23 cellular contexts compared by ENCODE assay signal in genomic region chr1:232044728-232045127, GRCh38.
DNase-seq lines count a peak whose midpoint lies in the region; ATAC-seq and TF ChIP-seq lines count a peak whose summit lies in the region.
"Had no signal": no experiment of that assay in that cellular context is flagged by ENCODE, and none has a peak within 500 bp of the region (broad histone marks: within the 10 kb centered on the region; RNA-seq: fewer than 3 reads in every experiment).

No MANE protein-coding gene starts in this region.

- H3K9me2 ChIP-seq in GM23338 (ENCODE audit: insufficient read depth): peaks cover 11% of the 10 kb centered on the region

- H2BK12ac ChIP-seq in neuronal stem cell (ENCODE audit: low read length): no peak overlapping the region

- no peaks in the 10 kb centered on the region for H3K36me3 ChIP-seq in GM23338 (ENCODE audit: insufficient read depth)
- H3K36me3 ChIP-seq in neuronal stem cell (replicated peaks in 1 of 2; ENCODE audit: control insufficient read depth in 2 of 2, insufficient read depth in 2 of 2, low read length in 2 of 2): no peaks in the 10 kb centered on the region
- H3K36me3 ChIP-seq: BE2C; BLaER1 treated with 17β-estradiol and CSF1 and Interleukin-3, amounts not matched to agents 10 nM and 100 nM had no signal

- no peak overlapping the region for H3K4ac ChIP-seq in neuronal stem cell (ENCODE audit: low read length)

- peaks cover 26% of the 10 kb centered on the region for H3K4me1 ChIP-seq in GM23338 (ENCODE audit: insufficient read depth)
- peaks cover 5 to 13% of the 10 kb centered on the region in 2 donors for H3K4me1 ChIP-seq in neuronal stem cell (ENCODE audit: control insufficient read depth in 2 of 2, insufficient read depth in 1 of 2, low read depth in 1 of 2, low read length in 2 of 2)
- H3K4me1 ChIP-seq: A549; BE2C; BLaER1 treated with 17β-estradiol and CSF1 and Interleukin-3, amounts not matched to agents 10 nM and 100 nM had no signal

- H3K18ac ChIP-seq in neuronal stem cell (ENCODE audit: low read length): peak overlapping the region; percentile 31

- H2BK5ac ChIP-seq in neuronal stem cell (ENCODE audit: low read length): no peak overlapping the region

- no peaks in the 10 kb centered on the region for H3K79me2 ChIP-seq in GM23338 (replicated peaks; ENCODE audit: insufficient read depth)

- H3K23ac ChIP-seq in neuronal stem cell (ENCODE audit: low read depth, low read length, poor library complexity): no peak overlapping the region

- H3K4me3 Mint-ChIP-seq in GM23338 (no peak overlapping the region), WTC11 (peak overlapping the region; percentile 4; the same call in 1 of the 2 replicates), glutamatergic neuron (ENCODE audit: unreplicated experiment) (peak overlapping the region; percentile 7)
- H3K4me3 Mint-ChIP-seq: CD14-positive monocyte; CD4-positive, alpha-beta T cell; CD8-positive, alpha-beta memory T cell had no signal

- no peaks in the 10 kb centered on the region for H3K9me3 ChIP-seq in neuronal stem cell (replicated peaks in 1 of 2; ENCODE audit: control insufficient read depth in 2 of 2, insufficient read depth in 1 of 2, low read depth in 1 of 2, low read length in 2 of 2)
- H3K9me3 ChIP-seq: A549; BE2C; BLaER1 treated with 17β-estradiol and CSF1 and Interleukin-3, amounts not matched to agents 10 nM and 100 nM had no signal

- peak; percentile 75 for ATAC-seq in GM23338
- ATAC-seq in WTC11: peak; percentile 70
- ATAC-seq in HG03342 (IDR thresholded peaks at IDR 0.05; ENCODE audit: unreplicated experiment): no peak
- ATAC-seq: A549, HCT116 had no signal

- H3K27ac ChIP-seq in GM23338 (ENCODE audit: low read depth) (peak overlapping the region; percentile 18; the same call in 1 of the 2 replicates), neuronal stem cell (replicated peaks; ENCODE audit: low read length) (no peak overlapping the region)
- H3K27ac ChIP-seq: A549; BLaER1 treated with 17β-estradiol and CSF1 and Interleukin-3, amounts not matched to agents 10 nM and 100 nM; GM23248 had no signal

- no peaks in the 10 kb centered on the region for H4K20me1 ChIP-seq in GM23338 (replicated peaks; ENCODE audit: insufficient read depth)
- H4K20me1 ChIP-seq: BLaER1 treated with 17β-estradiol and CSF1 and Interleukin-3, amounts not matched to agents 10 nM and 100 nM had no signal

- H2AK5ac ChIP-seq in neuronal stem cell (ENCODE audit: low read depth, low read length): no peak overlapping the region

- CTCF ChIA-PET in WTC11 (lab: Charles Lee): no interaction called here

- H3K36me3 Mint-ChIP-seq in GM23338 (ENCODE audit: low read depth) (no peaks in the 10 kb centered on the region), WTC11 (no peaks in the 10 kb centered on the region), glutamatergic neuron (ENCODE audit: unreplicated experiment) (peaks cover 5% of the 10 kb centered on the region)

- POLR2A ChIA-PET in WTC11 (lab: Charles Lee): no interaction called here

- H3K27me3 Mint-ChIP-seq in GM23338 (ENCODE audit: insufficient read depth, low read depth, poor library complexity) (peaks cover 2% of the 10 kb centered on the region), WTC11 (ENCODE audit: low read depth) (no peaks in the 10 kb centered on the region; the same call in 1 of the 2 replicates), glutamatergic neuron (ENCODE audit: unreplicated experiment) (no peaks in the 10 kb centered on the region)
- H3K27me3 Mint-ChIP-seq: CD4-positive, alpha-beta T cell had no signal

- H3K9ac ChIP-seq in neuronal stem cell (ENCODE audit: low read depth, low read length, poor library complexity): no peak overlapping the region
- H3K9ac ChIP-seq: BLaER1 treated with 17β-estradiol and CSF1 and Interleukin-3, amounts not matched to agents 10 nM and 100 nM; GM23248 had no signal

- H3K4me3 ChIP-seq in GM23338: no peak overlapping the region
- no peak overlapping the region for H3K4me3 ChIP-seq in neuronal stem cell (ENCODE audit: low read length in 2 of 2)
- H3K4me3 ChIP-seq: A549; BLaER1 treated with 17β-estradiol and CSF1 and Interleukin-3, amounts not matched to agents 10 nM and 100 nM; GM23248 had no signal

- DNase-seq in GM23338 (ENCODE audit: low spot score): no peak
- DNase-seq in WTC11 (ENCODE audit: low spot score): no peak
- DNase-seq in glutamatergic neuron: no peak
- no peak for DNase-seq in neuronal stem cell (ENCODE audit: low spot score)
- no peak for DNase-seq in OCI-M2 (lab: John Stamatoyannopoulos, UW; ENCODE audit: unreplicated experiment)
- no peak for DNase-seq in activated effector memory CD4-positive, alpha-beta T cell treated with anti-CD3 and anti-CD28 coated beads, Interleukin-2, amount 50 U/mL, for 16 hours
- DNase-seq: 8988T; ACHN; AML-193; BE2C; CD4-positive, alpha-beta T cell; CD8-positive, alpha-beta memory T cell; DMS 273 treated with DMSO at 0.1 percent for 48 hours; DMS79; EL; GF-D8; GM23248; H9 had no signal

- no peak overlapping the region for H4K91ac ChIP-seq in neuronal stem cell (ENCODE audit: low read depth, low read length, poor library complexity)

- no CpG with 5 or more reads among the region's 3 CpGs for WGBS in neuronal stem cell (ENCODE audit: extremely low coverage in 2 of 2, insufficient read length in 2 of 2, insufficient replicate concordance in 1 of 2), 2 donors

- H3K4me2 ChIP-seq in GM23338 (peak overlapping the region; percentile 46), neuronal stem cell (ENCODE audit: insufficient read depth, low read length, poor library complexity, severe bottlenecking) (no peak overlapping the region)
- H3K4me2 ChIP-seq: A549; BLaER1 treated with 17β-estradiol and CSF1 and Interleukin-3, amounts not matched to agents 10 nM and 100 nM had no signal

- H3K9me3 Mint-ChIP-seq in GM23338 (no peaks in the 10 kb centered on the region), WTC11 (peaks cover 10% of the 10 kb centered on the region), glutamatergic neuron (ENCODE audit: unreplicated experiment) (peaks cover 3% of the 10 kb centered on the region)
- H3K9me3 Mint-ChIP-seq: CD4-positive, alpha-beta T cell; CD8-positive, alpha-beta memory T cell; H9 had no signal

- H3K79me1 ChIP-seq in neuronal stem cell (ENCODE audit: low read depth, low read length): no peaks in the 10 kb centered on the region

- H3K4me1 Mint-ChIP-seq in GM23338: peaks cover 19% of the 10 kb centered on the region
- peaks cover 41% of the 10 kb centered on the region for H3K4me1 Mint-ChIP-seq in WTC11
- peaks cover 28% of the 10 kb centered on the region for H3K4me1 Mint-ChIP-seq in glutamatergic neuron (ENCODE audit: low read depth, unreplicated experiment)
- H3K4me1 Mint-ChIP-seq: CD14-positive monocyte; CD8-positive, alpha-beta memory T cell had no signal

- no peaks in the 10 kb centered on the region for H3F3A ChIP-seq in GM23338 (replicated peaks; ENCODE audit: low read depth)

- H2AFZ ChIP-seq in GM23338 (peak overlapping the region; percentile 57), neuronal stem cell (ENCODE audit: low read length) (peak overlapping the region; percentile 82)
- H2AFZ ChIP-seq: GM23248 had no signal

- TF ChIP-seq CTCF in GM23338 (conservative IDR thresholded peaks at IDR 0.05; ENCODE audit: low read depth in 2 of 2): no peak
- TF ChIP-seq CTCF in WTC11 (IDR thresholded peaks at IDR 0.05): no peak
- no peak for TF ChIP-seq CTCF in glutamatergic neuron (IDR thresholded peaks at IDR 0.05; ENCODE audit: partially characterized antibody, unreplicated experiment)

- no peak overlapping the region for H4K8ac ChIP-seq in neuronal stem cell (ENCODE audit: low read depth, low read length)

- no peak overlapping the region for H3K14ac ChIP-seq in neuronal stem cell (ENCODE audit: low read length)

- no peak overlapping the region for H2BK120ac ChIP-seq in neuronal stem cell (ENCODE audit: low read depth, low read length)

- no peak overlapping the region for H2BK15ac ChIP-seq in neuronal stem cell (ENCODE audit: low read length)

- H3K27ac Mint-ChIP-seq in GM23338 (peak overlapping the region; percentile 4), WTC11 (peak overlapping the region; percentile 78), glutamatergic neuron (ENCODE audit: unreplicated experiment) (peak overlapping the region; percentile 65)
- H3K27ac Mint-ChIP-seq: CD14-positive monocyte; CD4-positive, alpha-beta T cell; CD8-positive, alpha-beta memory T cell had no signal

- H3K27me3 ChIP-seq in GM23338 (ENCODE audit: insufficient read depth): no peaks in the 10 kb centered on the region
- H3K27me3 ChIP-seq in neuronal stem cell (ENCODE audit: control insufficient read depth in 3 of 3, insufficient read depth in 3 of 3, low read depth in 1 of 3, low read length in 3 of 3): no peaks in the 10 kb centered on the region
- H3K27me3 ChIP-seq: BE2C; BLaER1 treated with 17β-estradiol and CSF1 and Interleukin-3, amounts not matched to agents 10 nM and 100 nM had no signal

TF ChIP-seq in GM23338, 12 proteins besides CTCF, POLR2A, EP300 and RAD21 (continues in another document):
- TF ChIP-seq EZH2 (IDR thresholded peaks at IDR 0.05; ENCODE audit: low read depth, unreplicated experiment) (no peak), NANOG (IDR thresholded peaks at IDR 0.05; ENCODE audit: borderline replicate concordance) (no peak), CREB1 (CRISPR knock-in tag; IDR thresholded peaks at IDR 0.05; ENCODE audit: low read depth) (no peak), ZNF331 (CRISPR knock-in tag; IDR thresholded peaks at IDR 0.05; ENCODE audit: low read depth) (no peak)

TF ChIP-seq in WTC11, 78 proteins besides CTCF, POLR2A, EP300 and RAD21 (continues in another document):
- no peak for TF ChIP-seq SP1 (CRISPR knock-in tag; conservative IDR thresholded peaks at IDR 0.05)
- no peak for TF ChIP-seq ZNF416 (CRISPR knock-in tag; IDR thresholded peaks at IDR 0.05)
- no peak for TF ChIP-seq FOXP1 (CRISPR knock-in tag; IDR thresholded peaks at IDR 0.05; ENCODE audit: borderline replicate concordance)
- TF ChIP-seq CBFB (CRISPR knock-in tag; IDR thresholded peaks at IDR 0.05; ENCODE audit: low read depth): no peak
- TF ChIP-seq FOXP4 (CRISPR knock-in tag; IDR thresholded peaks at IDR 0.05): no peak
- no peak for TF ChIP-seq ZNF232 (CRISPR knock-in tag; IDR thresholded peaks at IDR 0.05)
- no peak for TF ChIP-seq RORB (CRISPR knock-in tag; IDR thresholded peaks at IDR 0.05)

Comparison
In these comparisons a context has a peak if more than half of its experiments do, and no peak if none do; other contexts are left out.
1. H3K27ac Mint-ChIP-seq: peak in every context shown above with its lines; median percentile 78 in WTC11; 65 in glutamatergic neuron; 4 in GM23338.